8 cellular contexts compared by ENCODE assay signal in genomic region chr17:51120357-51120738, GRCh38. TPM values are rescaled to one million over a fixed set of nuclear protein-coding genes. Genes with fewer than 3 reads are reported as not detected.
A peak's percentile ranks its signal among the peaks of the same experiment; 100 is the strongest.
DNase-seq lines count a peak whose midpoint lies in the region; ATAC-seq and TF ChIP-seq lines count a peak whose summit lies in the region.

No MANE protein-coding gene starts in this region.

- peaks cover 52% of the 10 kb centered on the region for H3K79me2 ChIP-seq in mammary epithelial cell (ENCODE audit: insufficient read depth, low read length)

- 0% methylated on average over 6 of the region's 42 CpGs for WGBS in mammary epithelial cell (ENCODE audit: low coverage, missing lambda C conversion rate)

- H3K9ac ChIP-seq in mammary epithelial cell (ENCODE audit: insufficient read depth, low read length) = peak overlapping the region; percentile 96

- CTCF ChIA-PET in mammary epithelial cell (lab: Charles Lee; ENCODE audit: low non-redundant PET) = no interaction called here

- H4K20me1 ChIP-seq in mammary epithelial cell (ENCODE audit: insufficient read depth, low read length) = no peaks in the 10 kb centered on the region

- no peaks in the 10 kb centered on the region for H3K36me3 ChIP-seq in mammary epithelial cell (ENCODE audit: insufficient read depth, low read length)

- peak overlapping the region; percentile 58 to 100 (median 66) for H3K4me3 ChIP-seq in mammary epithelial cell (replicated peaks in 1 of 3; ENCODE audit: insufficient read depth in 1 of 3, low read depth in 2 of 3, low read length in 3 of 3)

- H3K4me2 ChIP-seq in mammary epithelial cell (ENCODE audit: insufficient read depth, low read depth, low read length) = peak overlapping the region; percentile 88

- BruUV-seq in mammary epithelial cell (replicated peaks; lab: Mats Ljungman, UMichigan) = no TSS peak

- H3K27ac ChIP-seq in mammary epithelial cell (ENCODE audit: insufficient read depth, low read depth, low read length) = peak overlapping the region; percentile 87

- H2AFZ ChIP-seq in mammary epithelial cell (ENCODE audit: low read depth, low read length) = peak overlapping the region; percentile 90

- H3K4me1 ChIP-seq in mammary epithelial cell (ENCODE audit: insufficient read depth, low read length) = peaks cover 30% of the 10 kb centered on the region

- intact Hi-C loops in mammary epithelial cell (cut with micrococcal nuclease) = loop anchor here (2.0 to 5.0 kb wide), 3 partner anchors 34 to 63 kb away; partner anchors contain the start of gene NME2

- peak; percentile 59 for DNase-seq in COLO668 (lab: John Stamatoyannopoulos, UW; ENCODE audit: unreplicated experiment)
- peak; percentile 61 for DNase-seq in SK-N-DZ (ENCODE audit: low spot score)
- no peak for DNase-seq in mammary epithelial cell
- DNase-seq in kidney tubule cell (ENCODE audit: low spot score) = peak; percentile 57
- DNase-seq in stimulated activated CD4-positive, alpha-beta T cell treated with anti-CD3 and anti-CD28 coated beads, Interleukin-2, amount 100 ng/mL, for 24 hours = peak; percentile 55 to 57

- no peak for TF ChIP-seq CTCF in mammary epithelial cell (conservative IDR thresholded peaks at IDR 0.05 in 1 of 2, IDR thresholded peaks at IDR 0.05 in 1 of 2; ENCODE audit: extremely low read depth in 1 of 2, insufficient read depth in 1 of 2, low read depth in 1 of 2, low read length in 2 of 2)

- H3K9me3 ChIP-seq in mammary epithelial cell (replicated peaks; ENCODE audit: insufficient read depth, low read length) = no peaks in the 10 kb centered on the region

- H3K27me3 ChIP-seq in mammary epithelial cell (ENCODE audit: insufficient read depth, low read length) = no peaks in the 10 kb centered on the region

- in situ Hi-C loops in mammary epithelial cell (cut with MboI; ENCODE audit: low sequenced_read_pairs in 2 of 2) = no loop called here

- ATAC-seq in GM19328 (IDR thresholded peaks at IDR 0.05; ENCODE audit: unreplicated experiment) (peak; percentile 30), HG03432 (IDR thresholded peaks at IDR 0.05; ENCODE audit: unreplicated experiment) (peak; percentile 47), HG03135 (IDR thresholded peaks at IDR 0.05; ENCODE audit: unreplicated experiment) (no peak)

- dilution Hi-C loops in mammary epithelial cell (cut with HindIII; ENCODE audit: low sequenced_read_pairs) = no loop called here

RNA-seq across cellular contexts. Expression of gene SPAG9, which starts 0.3 kb away (rescaled TPM):
- polyA plus RNA-seq in SK-N-DZ (2014; cell fraction: cytosol; rRNA removed) = 45.7 and 66.7 TPM in 2 replicates
- polyA plus RNA-seq in SK-N-DZ (2014; cell fraction: nucleus; rRNA removed) = 153 and 163 TPM in 2 replicates
- 10 to 100 TPM; 80.4 to 95.3 TPM for total RNA-seq in mammary epithelial cell
- polyA plus RNA-seq in mammary epithelial cell = 24.0 TPM
- polyA minus RNA-seq in mammary epithelial cell = 90.9 TPM

RNA-seq across cellular contexts. Expression of gene NME1, which starts 33.0 kb away (rescaled TPM):
- 1,252 and 1,346 TPM in 2 replicates for polyA plus RNA-seq in SK-N-DZ (2014; cell fraction: cytosol; rRNA removed)
- polyA plus RNA-seq in SK-N-DZ (2014; cell fraction: nucleus; rRNA removed) = 456 and 674 TPM in 2 replicates
- total RNA-seq in mammary epithelial cell = 100 to 1,000 TPM in 1 of 2 donors, 10 to 100 TPM in 1; 47.7 to 180 TPM
- 392 TPM for polyA plus RNA-seq in mammary epithelial cell
- 43.2 TPM for polyA minus RNA-seq in mammary epithelial cell

RNA-seq across cellular contexts. Expression of gene NME2, which starts 45.9 kb away (rescaled TPM):
- polyA plus RNA-seq in SK-N-DZ (2014; cell fraction: cytosol; rRNA removed) = 1,359 and 1,419 TPM in 2 replicates
- polyA plus RNA-seq in SK-N-DZ (2014; cell fraction: nucleus; rRNA removed) = 799 and 1,017 TPM in 2 replicates
- 100 to 1,000 TPM; 469 to 832 TPM for total RNA-seq in mammary epithelial cell
- polyA plus RNA-seq in mammary epithelial cell = 999 TPM
- 274 TPM for polyA minus RNA-seq in mammary epithelial cell
